9 cellular contexts compared by ENCODE assay signal in the genomic region with DNA sequence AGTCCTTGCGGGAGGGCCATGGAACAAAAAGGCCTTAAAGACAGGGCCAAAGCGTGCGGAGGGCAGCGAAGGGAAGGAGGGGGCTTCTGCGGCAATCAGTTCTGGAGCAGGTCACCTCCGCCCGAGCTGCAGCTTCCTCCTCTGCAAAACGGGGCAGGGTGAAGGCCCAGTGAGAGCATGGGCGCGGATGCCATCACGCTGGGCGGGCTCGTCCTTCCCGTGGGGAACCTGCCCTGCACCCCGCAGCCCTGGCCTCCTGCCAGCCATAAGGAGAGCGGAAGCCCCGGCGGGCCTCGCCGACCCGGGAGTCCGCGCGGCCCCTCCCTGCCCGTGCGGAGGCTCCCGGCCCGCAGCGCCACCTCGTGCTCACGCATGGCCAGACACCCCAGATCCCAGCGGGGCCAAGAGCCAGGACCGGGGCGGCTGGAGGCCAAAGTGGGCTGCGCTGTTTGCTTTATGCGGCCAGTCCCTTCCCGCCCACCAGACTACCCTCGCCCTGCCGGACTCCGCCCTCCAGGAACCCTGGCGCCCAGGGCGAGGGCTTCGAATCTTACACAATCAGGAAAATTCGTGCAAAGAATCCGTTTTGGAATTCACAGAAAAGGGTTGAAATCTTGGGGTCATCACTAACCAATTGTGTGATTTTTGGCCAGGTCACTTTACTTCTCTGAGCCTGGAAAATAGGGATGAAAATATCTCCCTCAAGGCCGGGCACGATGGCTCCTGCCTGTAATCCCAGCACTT. TPM values are rescaled to one million over a fixed set of nuclear protein-coding genes. Genes with fewer than 3 reads are reported as not detected.
A peak's percentile ranks its signal among the peaks of the same experiment; 100 is the strongest.
DNase-seq lines count a peak whose midpoint lies in the region; ATAC-seq, FAIRE-seq and TF ChIP-seq lines count a peak whose summit lies in the region.
"Had no signal": no experiment of that assay in that cellular context is flagged by ENCODE, and none has a peak within 500 bp of the region (broad histone marks: within the 10 kb centered on the region; RNA-seq: fewer than 3 reads in every experiment).

No MANE protein-coding gene starts in this region.

- H3K9ac ChIP-seq in keratinocyte (ENCODE audit: control insufficient read depth, extremely low read depth, insufficient read depth, low read length) = peak overlapping the region; percentile 24

- peaks cover 13 to 24% of the 10 kb centered on the region in 2 experiments for H3K36me3 ChIP-seq in keratinocyte (ENCODE audit: control insufficient read depth in 2 of 2, extremely low read depth in 1 of 2, insufficient read depth in 2 of 2, low read length in 2 of 2)

- H3K27ac ChIP-seq in keratinocyte (ENCODE audit: control insufficient read depth, insufficient read depth, low read length) = no peak overlapping the region

- H3K4me3 ChIP-seq in keratinocyte (ENCODE audit: control insufficient read depth in 2 of 3, extremely low read depth in 1 of 3, insufficient read depth in 2 of 3, low read depth in 1 of 3, low read length in 3 of 3) = no peak overlapping the region

- no peak for ATAC-seq in HG03521 (IDR thresholded peaks at IDR 0.05; ENCODE audit: unreplicated experiment)

- TF ChIP-seq CTCF in keratinocyte (optimal IDR thresholded peaks at IDR 0.05 in 1 of 3, IDR thresholded peaks at IDR 0.05 in 1 of 3, conservative IDR thresholded peaks at IDR 0.05 in 1 of 3; ENCODE audit: extremely low read depth in 1 of 3, insufficient read depth in 2 of 3, low read length in 3 of 3) = peak; percentile 61 to 91 (median 87)

- peak overlapping the region; percentile 59 for H3K4me2 ChIP-seq in keratinocyte (ENCODE audit: control insufficient read depth, extremely low read depth, insufficient read depth, low read depth, low read length)

- dilution Hi-C loops in keratinocyte (cut with MboI; ENCODE audit: extremely low pct_ligation_motif_present, low sequenced_read_pairs) = no loop called here

- H3K9me3 ChIP-seq in keratinocyte (ENCODE audit: control insufficient read depth, low read depth, low read length) = no peaks in the 10 kb centered on the region

- H2AFZ ChIP-seq in keratinocyte (ENCODE audit: control insufficient read depth, low read length) = no peak overlapping the region

- peaks cover 9% of the 10 kb centered on the region for H3K4me1 ChIP-seq in keratinocyte (ENCODE audit: control insufficient read depth, extremely low read depth, insufficient read depth, low read length)

- H3K79me2 ChIP-seq in keratinocyte (ENCODE audit: control insufficient read depth, insufficient read depth, low read length) = peaks cover 25% of the 10 kb centered on the region

- peaks cover 15% of the 10 kb centered on the region for H4K20me1 ChIP-seq in keratinocyte (ENCODE audit: control insufficient read depth, extremely low read depth, insufficient read depth, low read length)

- peaks cover 2% of the 10 kb centered on the region for H3K9me1 ChIP-seq in keratinocyte (ENCODE audit: control insufficient read depth, extremely low read depth, insufficient read depth, low read length)

- DNase-seq in EH (ENCODE audit: low read depth) (peak; percentile 69), HCEC 1CT (peak; percentile 60), NCI-H1694 treated with DMSO at 0.1 percent for 48 hours (lab: John Stamatoyannopoulos, UW) (peak; percentile 28), keratinocyte (ENCODE audit: low read depth, low spot score) (no peak)
- peak; percentile 28 for DNase-seq in activated CD4-positive, CD25-positive, alpha-beta regulatory T cell treated with anti-CD3 and anti-CD28 coated beads, Interleukin-2, amount 50 U/mL, for 16 hours (ENCODE audit: low read depth, low spot score)
- peak; percentile 70 for DNase-seq in central memory CD4-positive, alpha-beta T cell
- DNase-seq in stimulated activated CD4-positive, alpha-beta T cell treated with anti-CD3 and anti-CD28 coated beads, Interleukin-15, amount 100 ng/mL, for 48 hours (ENCODE audit: low read depth in 2 of 2) = peak; percentile 53 to 65

- H3K27me3 ChIP-seq in keratinocyte (ENCODE audit: control insufficient read depth, extremely low read depth, insufficient read depth, low read length) = no peaks in the 10 kb centered on the region

- no peak for FAIRE-seq in keratinocyte (lab: Jason Lieb, UNC)
- FAIRE-seq: endometrium had no signal

RNA-seq across cellular contexts. Expression of a gene that starts 16.1 kb away (rescaled TPM):
- polyA plus RNA-seq in keratinocyte = 22.8 to 36.1 TPM (median 35.8 TPM) in 3 replicates
- 3.6 TPM for polyA plus RNA-seq in keratinocyte (2011; ENCODE audit: low read depth)
- 23.3 and 32.4 TPM in 2 replicates for polyA plus RNA-seq in keratinocyte (2011; cell fraction: cytosol; rRNA removed)
- polyA plus RNA-seq in keratinocyte (2011; cell fraction: nucleus; rRNA removed) = 46.7 and 64.8 TPM in 2 replicates
- polyA plus RNA-seq in keratinocyte (2012; ENCODE audit: low replicate concordance) = 24.0 and 42.3 TPM in 2 replicates
- polyA minus RNA-seq in keratinocyte = 27.5 to 79.8 TPM (median 38.8 TPM) in 3 replicates
- polyA minus RNA-seq in keratinocyte (2011; cell fraction: cytosol; rRNA and poly(A)+ RNA removed) = 58.9 TPM
- 52.7 and 54.9 TPM in 2 replicates for polyA minus RNA-seq in keratinocyte (2011; cell fraction: nucleus; rRNA and poly(A)+ RNA removed)
